ENCODE assay signal across 8 cellular contexts in genomic region chr17:79114455-79115301, GRCh38. TPM values are rescaled to one million over a fixed set of nuclear protein-coding genes. Genes with fewer than 3 reads are reported as not detected.
A peak's percentile ranks its signal among the peaks of the same experiment; 100 is the strongest.
DNase-seq lines count a peak whose midpoint lies in the region; ATAC-seq, FAIRE-seq and TF ChIP-seq lines count a peak whose summit lies in the region.

No MANE protein-coding gene starts in this region.

- no peak for FAIRE-seq in small intestine (lab: Jason Lieb, UNC)
- FAIRE-seq in GM19239 (lab: Jason Lieb, UNC) = no peak

- H3K9me3 ChIP-seq in heart left ventricle = no peaks in the 10 kb centered on the region
- H3K9me3 ChIP-seq in small intestine (ENCODE audit: control insufficient read depth, low read depth) = no peaks in the 10 kb centered on the region

- intact Hi-C loops in heart left ventricle (cut with DNase I) = no loop called here

- TF ChIP-seq POLR2A in heart left ventricle (IDR thresholded peaks at IDR 0.05) = no peak

- TF ChIP-seq CTCF in LNCaP clone FGC (IDR thresholded peaks at IDR 0.05; ENCODE audit: control insufficient read depth, extremely low read depth, insufficient read depth) (no peak), heart left ventricle (IDR thresholded peaks at IDR 0.05) (no peak)

- H3K27ac ChIP-seq in heart left ventricle = no peak overlapping the region
- no peak overlapping the region for H3K27ac ChIP-seq in small intestine (ENCODE audit: low read depth in 1 of 2, low read length in 1 of 2)

- H3K27me3 ChIP-seq in heart left ventricle (peaks cover 0 to 43% (median 7%) of the 10 kb centered on the region in 9 donors), small intestine (ENCODE audit: control insufficient read depth in 2 of 2, insufficient read depth in 2 of 2, low read length in 2 of 2) (no peaks in the 10 kb centered on the region)

- ATAC-seq in heart left ventricle = peak; percentile 61 to 80 (median 78)
- no peak for ATAC-seq in HG03175 (IDR thresholded peaks at IDR 0.05; ENCODE audit: unreplicated experiment)

- 24 to 52% (median 30%) methylated on average over 12 to 30 of the region's 30 CpGs for WGBS in heart left ventricle, 4 donors
- 10 to 33% (median 22%) methylated on average over 30 of the region's 30 CpGs for WGBS in small intestine, 3 donors

- DNase-seq in LNCaP clone FGC (ENCODE audit: low read depth) (peak; percentile 94), NCI-H510A treated with DMSO at 0.1 percent for 48 hours (lab: John Stamatoyannopoulos, UW) (peak; percentile 94), heart left ventricle (peak; percentile 46 to 73 (median 68)), small intestine (peak; percentile 61), AG08396 (ENCODE audit: low spot score) (no peak), GM19239 (ENCODE audit: insufficient read length, low spot score) (no peak), HK-2 (ENCODE audit: unreplicated experiment) (no peak)

- H3K4me1 ChIP-seq in heart left ventricle (peaks cover 0 to 13% (median 4%) of the 10 kb centered on the region in 12 donors), small intestine (ENCODE audit: control insufficient read depth in 2 of 2, insufficient read depth in 1 of 2, low read depth in 1 of 2, low read length in 1 of 2) (no peaks in the 10 kb centered on the region)

- H3K4me3 ChIP-seq in LNCaP clone FGC (ENCODE audit: low read depth, low read length) = peak overlapping the region; percentile 13; the same call in 1 of the 2 replicates
- H3K4me3 ChIP-seq in heart left ventricle = no peak overlapping the region
- no peak overlapping the region for H3K4me3 ChIP-seq in small intestine (ENCODE audit: low read depth in 1 of 2, low read length in 2 of 2)

- H3K36me3 ChIP-seq in heart left ventricle (no peaks in the 10 kb centered on the region), small intestine (ENCODE audit: control insufficient read depth in 2 of 2, insufficient read depth in 2 of 2, low read length in 2 of 2) (no peaks in the 10 kb centered on the region)

RNA-seq across cellular contexts. Expression of gene ENGASE, which starts 40.1 kb away (rescaled TPM):
- 10 to 100 TPM in 8 of 9 donors, 1 to 10 TPM in 1; 6.2 to 42.0 (median 25.5) TPM for total RNA-seq in heart left ventricle
- polyA plus RNA-seq in heart left ventricle (10 to 100 TPM in 1 of 2 donors, 1 to 10 TPM in 1; 9.9 to 21.9 TPM), small intestine (10 to 100 TPM; 17.6 to 36.2 (median 25.7) TPM)

Comparison
In these comparisons a context has a peak if more than half of its experiments do, and no peak if none do; other contexts are left out.
1. DNase-seq: peak in LNCaP clone FGC (single experiment), NCI-H510A treated with DMSO at 0.1 percent for 48 hours (single experiment), heart left ventricle (5 of 5) and small intestine (single experiment); none in AG08396 (single experiment), GM19239 (single experiment) and HK-2 (single experiment).